ENCODE assay signal across 1 cellular context in genomic region chr20:36677422-36677771, GRCh38.
A peak's percentile ranks its signal among the peaks of the same experiment; 100 is the strongest.
TF ChIP-seq lines count a peak whose summit lies in the region.

No MANE protein-coding gene starts in this region.

TF ChIP-seq in HepG2, 621 proteins besides CTCF, POLR2A, EP300 and RAD21 (continued from another document):
- TF ChIP-seq HMGXB3 (CRISPR knock-in tag; IDR thresholded peaks at IDR 0.05; ENCODE audit: borderline replicate concordance), result 0 out of 2 replicates have a peak, but pooled peaks have one; percentile 31
- TF ChIP-seq RBM22 (optimal IDR thresholded peaks at IDR 0.05; ENCODE audit: low read length), result peak; percentile 87
- peak; percentile 24; the same call in 1 of the 2 replicates for TF ChIP-seq ELF1 (CRISPR knock-in tag; IDR thresholded peaks at IDR 0.05)
- no peak for TF ChIP-seq E2F5 (CRISPR knock-in tag; conservative IDR thresholded peaks at IDR 0.05)
